ENCODE assay signal across 22 cellular contexts in the genomic region with DNA sequence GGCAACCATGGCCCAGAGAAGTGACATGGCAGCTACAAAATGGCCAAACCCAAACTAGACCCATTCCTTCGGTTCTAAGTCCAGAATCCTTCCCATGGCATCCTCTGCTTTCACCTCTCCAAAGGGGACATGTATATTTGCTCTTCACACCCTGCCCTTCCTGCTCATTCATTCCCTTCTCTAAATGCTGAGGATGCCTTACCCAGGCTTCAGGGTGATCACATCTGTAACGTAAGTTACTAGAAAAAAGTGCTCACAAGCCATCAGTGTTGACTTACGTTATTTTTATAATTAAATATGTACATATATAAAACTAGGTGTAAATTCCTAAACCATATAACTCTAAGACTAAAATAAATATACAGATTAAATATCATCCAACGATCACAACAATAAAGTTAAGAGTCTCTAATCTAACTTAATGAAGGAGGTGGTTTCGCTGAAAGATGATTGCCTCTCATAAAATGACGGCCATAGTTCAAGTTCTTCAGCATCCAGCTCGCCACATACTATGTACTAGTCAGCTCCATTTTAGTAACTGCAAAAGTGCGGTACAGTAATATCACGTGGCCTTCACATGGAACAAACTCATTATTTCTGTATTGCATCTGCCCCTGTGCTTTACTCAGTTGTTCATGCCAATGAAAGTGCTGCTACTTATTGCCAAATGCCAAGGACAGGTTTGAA.
"Had no signal": no experiment of that assay in that cellular context is flagged by ENCODE, and none has a peak within 500 bp of the region (broad histone marks: within the 10 kb centered on the region; RNA-seq: fewer than 3 reads in every experiment).

No MANE protein-coding gene starts in this region.

- ATAC-seq: lower lobe of right lung had no signal

- H3K4me1 Mint-ChIP-seq: activated naive CD8-positive, alpha-beta T cell treated with anti-CD3 and anti-CD28 coated beads, Interleukin-2, amount 10 ng/mL, durations not matched to agents 7 days and 5 days; nephron had no signal

- H3K9me3 ChIP-seq: ascending aorta, esophagus squamous epithelium, lower lobe of right lung, ovary, prostate gland, testis, upper lobe of left lung, vagina had no signal

- H3K27ac Mint-ChIP-seq: activated naive CD4-positive, alpha-beta T cell treated with anti-CD3 and anti-CD28 coated beads, Interleukin-2, amount 10 ng/mL, durations not matched to agents 7 days and 5 days; activated naive CD8-positive, alpha-beta T cell treated with anti-CD3 and anti-CD28 coated beads, Interleukin-2, amount 10 ng/mL, durations not matched to agents 7 days and 5 days; brain; dendritic cell treated with granulocyte-macrophage colony-stimulating factor and Interleukin-4, amounts not matched to agents 40 ng/mL and 50 ng/mL, for 4 days; nephron had no signal

- H3K9me3 Mint-ChIP-seq: activated naive CD4-positive, alpha-beta T cell treated with anti-CD3 and anti-CD28 coated beads, Interleukin-2, amount 10 ng/mL, durations not matched to agents 7 days and 5 days; activated naive CD8-positive, alpha-beta T cell treated with anti-CD3 and anti-CD28 coated beads, Interleukin-2, amount 10 ng/mL, durations not matched to agents 7 days and 5 days; brain; dendritic cell treated with granulocyte-macrophage colony-stimulating factor and Interleukin-4, amounts not matched to agents 40 ng/mL and 50 ng/mL, for 4 days; nephron had no signal

- DNase-seq: activated CD4-positive, alpha-beta T cell treated with anti-CD3 and anti-CD28 coated beads for 4 hours; activated CD4-positive, alpha-beta T cell treated with anti-CD3 and anti-CD28 coated beads, Interleukin-2, amount 50 U/mL, for 4 hours; activated gamma-delta T cell; activated naive CD4-positive, alpha-beta T cell treated with anti-CD3 and anti-CD28 coated beads, Interleukin-2, amount 10 ng/mL, durations not matched to agents 7 days and 5 days; activated naive CD8-positive, alpha-beta T cell treated with anti-CD3 and anti-CD28 coated beads, Interleukin-2, amount 10 ng/mL, durations not matched to agents 7 days and 5 days; activated T-cell treated with anti-CD3 and anti-CD28 coated beads, Interleukin-2, amount 50 U/mL, for 1 hour; esophagus squamous epithelium; foreskin melanocyte; hippocampal formation; lower lobe of right lung; ovary; stimulated activated CD4-positive, alpha-beta T cell treated with anti-CD3 and anti-CD28 coated beads, Interleukin-2, amount 100 ng/mL, for 48 hours; stimulated activated naive CD4-positive, alpha-beta T cell treated with Interleukin-2 at 50 U/mL for 16 hours; testis; upper lobe of left lung had no signal

- H3K36me3 Mint-ChIP-seq: activated naive CD4-positive, alpha-beta T cell treated with anti-CD3 and anti-CD28 coated beads, Interleukin-2, amount 10 ng/mL, durations not matched to agents 7 days and 5 days; activated naive CD8-positive, alpha-beta T cell treated with anti-CD3 and anti-CD28 coated beads, Interleukin-2, amount 10 ng/mL, durations not matched to agents 7 days and 5 days; brain had no signal

- H3K36me3 ChIP-seq: ascending aorta, cardiac muscle cell, esophagus squamous epithelium, lower lobe of right lung, ovary, prostate gland, upper lobe of left lung, vagina had no signal

- H3K4me1 ChIP-seq: esophagus squamous epithelium, lower lobe of right lung, prostate gland, testis, upper lobe of left lung, vagina had no signal

- H3K4me3 ChIP-seq: ascending aorta, cardiac muscle cell, esophagus squamous epithelium, lower lobe of right lung, ovary, prostate gland, testis, upper lobe of left lung, vagina had no signal

- H3K4me3 Mint-ChIP-seq: activated naive CD4-positive, alpha-beta T cell treated with anti-CD3 and anti-CD28 coated beads, Interleukin-2, amount 10 ng/mL, durations not matched to agents 7 days and 5 days; activated naive CD8-positive, alpha-beta T cell treated with anti-CD3 and anti-CD28 coated beads, Interleukin-2, amount 10 ng/mL, durations not matched to agents 7 days and 5 days; brain; dendritic cell treated with granulocyte-macrophage colony-stimulating factor and Interleukin-4, amounts not matched to agents 40 ng/mL and 50 ng/mL, for 4 days; nephron had no signal

- H3K27ac ChIP-seq: cardiac muscle cell, lower lobe of right lung, ovary, prostate gland, testis, upper lobe of left lung, vagina had no signal

- H3K27me3 ChIP-seq: ascending aorta, cardiac muscle cell, esophagus squamous epithelium, ovary, testis, upper lobe of left lung, vagina had no signal

- H3K27me3 Mint-ChIP-seq: dendritic cell treated with granulocyte-macrophage colony-stimulating factor and Interleukin-4, amounts not matched to agents 40 ng/mL and 50 ng/mL, for 4 days had no signal
